8 cellular contexts compared by ENCODE assay signal in the genomic region with DNA sequence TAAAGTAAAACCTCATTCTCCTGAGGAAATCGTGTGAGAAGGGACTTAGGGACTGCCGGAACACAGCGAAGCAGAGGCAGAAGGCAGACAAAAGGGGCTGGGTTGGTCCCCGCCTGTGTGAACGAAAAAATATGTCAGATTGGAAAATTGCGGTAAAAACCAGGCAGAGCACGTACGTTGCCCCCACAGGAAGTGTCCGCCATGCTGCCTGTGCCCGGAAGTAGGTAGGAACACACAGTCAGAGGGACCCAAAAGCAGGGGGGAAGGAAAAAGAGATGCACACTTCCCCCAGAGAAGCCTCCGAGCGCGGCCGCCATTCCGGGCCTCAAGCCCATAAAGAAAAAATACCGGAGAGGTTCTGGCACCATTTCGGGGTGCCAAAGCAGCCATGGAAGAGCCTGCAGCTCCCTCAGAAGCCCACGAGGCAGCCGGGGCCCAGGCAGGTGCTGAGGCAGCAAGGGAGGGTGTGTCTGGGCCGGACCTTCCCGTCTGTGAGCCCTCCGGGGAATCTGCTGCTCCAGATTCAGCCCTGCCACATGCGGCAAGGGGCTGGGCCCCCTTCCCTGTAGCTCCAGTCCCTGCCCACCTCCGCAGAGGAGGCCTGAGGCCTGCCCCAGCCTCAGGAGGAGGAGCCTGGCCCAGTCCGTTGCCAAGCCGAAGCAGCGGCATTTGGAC. TPM values are rescaled to one million over a fixed set of nuclear protein-coding genes. Genes with fewer than 3 reads are reported as not detected.
DNase-seq lines count a peak whose midpoint lies in the region; ATAC-seq and TF ChIP-seq lines count a peak whose summit lies in the region.

A gene (plus strand): TSS at position 280 of the 675 bp plus-strand sequence. CDS start 109 bp downstream, at position 389.

- WGBS in sigmoid colon, 2 donors, result 85 to 88% methylated on average over 27 of the region's 27 CpGs
- no CpG with 5 or more reads among the region's 27 CpGs for WGBS in mesendoderm (ENCODE audit: extremely low coverage, insufficient coverage, low lambda C conversion rate)

- H3K4me2 ChIP-seq in mesendoderm (ENCODE audit: low read length), result no peak within 1 kb of the TSS

- H3K4me3 Mint-ChIP-seq in activated CD8-positive, alpha-beta memory T cell treated with anti-CD3 and anti-CD28 coated beads, Interleukin-2, amount 10 ng/mL, durations not matched to agents 7 days and 5 days, result peak within 1 kb of the TSS; percentile 55

- H3K4me3 ChIP-seq in fibroblast of the aortic adventitia (ENCODE audit: low read depth, low read length) (peak within 1 kb of the TSS; percentile 47), sigmoid colon (peak within 1 kb of the TSS; percentile 12 to 37 (median 33)), mesendoderm (ENCODE audit: low read length) (no peak within 1 kb of the TSS)

- TF ChIP-seq POLR2A in sigmoid colon (IDR thresholded peaks at IDR 0.05), result no peak

- H3K9ac ChIP-seq in mesendoderm (ENCODE audit: low read length), result no peak within 1 kb of the TSS

- CTCF ChIA-PET in activated CD8-positive, alpha-beta memory T cell treated with anti-CD3 and anti-CD28 coated beads, Interleukin-2, amount 10 ng/mL, durations not matched to agents 7 days and 5 days (lab: Charles Lee), result no interaction called here

- TF ChIP-seq CTCF in fibroblast of the aortic adventitia (IDR thresholded peaks at IDR 0.05; ENCODE audit: insufficient read depth, low read length), result no peak
- TF ChIP-seq CTCF in sigmoid colon (IDR thresholded peaks at IDR 0.05), result no peak

- H3K4me1 Mint-ChIP-seq in activated CD8-positive, alpha-beta memory T cell treated with anti-CD3 and anti-CD28 coated beads, Interleukin-2, amount 10 ng/mL, durations not matched to agents 7 days and 5 days, result no peaks in the 10 kb centered on the region

- no peaks in the 10 kb centered on the region for H3K79me1 ChIP-seq in mesendoderm (ENCODE audit: low read length)

- no peak within 1 kb of the TSS for H4K5ac ChIP-seq in mesendoderm (ENCODE audit: low read length)

- no peak within 1 kb of the TSS for H3K4ac ChIP-seq in mesendoderm (ENCODE audit: low read depth, low read length)

- no peaks in the 10 kb centered on the region for H3K36me3 ChIP-seq in sigmoid colon
- H3K36me3 ChIP-seq in mesendoderm (ENCODE audit: control insufficient read depth, insufficient read depth, low read length), result no peaks in the 10 kb centered on the region

- H3K56ac ChIP-seq in mesendoderm (ENCODE audit: low read length), result no peak within 1 kb of the TSS

- peaks cover 3% of the 10 kb centered on the region for H3K9me3 Mint-ChIP-seq in activated CD8-positive, alpha-beta memory T cell treated with anti-CD3 and anti-CD28 coated beads, Interleukin-2, amount 10 ng/mL, durations not matched to agents 7 days and 5 days (ENCODE audit: low read depth)

- H4K8ac ChIP-seq in mesendoderm (ENCODE audit: low read depth, low read length), result no peak within 1 kb of the TSS

- no peaks in the 10 kb centered on the region for H3K79me2 ChIP-seq in mesendoderm (ENCODE audit: control insufficient read depth, insufficient read depth, low read length)

- no peaks in the 10 kb centered on the region for H3K27me3 Mint-ChIP-seq in activated CD8-positive, alpha-beta memory T cell treated with anti-CD3 and anti-CD28 coated beads, Interleukin-2, amount 10 ng/mL, durations not matched to agents 7 days and 5 days

- H3K9me3 ChIP-seq in sigmoid colon, result no peaks in the 10 kb centered on the region

- H3K18ac ChIP-seq in mesendoderm (ENCODE audit: low read length), result no peak within 1 kb of the TSS

- no peak within 1 kb of the TSS for H3K23ac ChIP-seq in mesendoderm (ENCODE audit: low read length)

- no peaks in the 10 kb centered on the region for H3K36me3 Mint-ChIP-seq in activated CD8-positive, alpha-beta memory T cell treated with anti-CD3 and anti-CD28 coated beads, Interleukin-2, amount 10 ng/mL, durations not matched to agents 7 days and 5 days

- no peak for TF ChIP-seq EP300 in sigmoid colon (IDR thresholded peaks at IDR 0.05)

- H3K27me3 ChIP-seq in sigmoid colon (peaks cover 0 to 9% (median 0%) of the 10 kb centered on the region in 3 donors), mesendoderm (ENCODE audit: insufficient read depth, low read length, poor library complexity) (no peaks in the 10 kb centered on the region)

- ATAC-seq in activated CD8-positive, alpha-beta memory T cell treated with anti-CD3 and anti-CD28 coated beads, Interleukin-2, amount 10 ng/mL, durations not matched to agents 7 days and 5 days, result peak; percentile 39
- ATAC-seq in left lobe of liver (no peak), GM21526 (IDR thresholded peaks at IDR 0.05; ENCODE audit: low FRiP score, unreplicated experiment) (no peak)

- no peak within 1 kb of the TSS for H2BK15ac ChIP-seq in mesendoderm (replicated peaks; ENCODE audit: low read depth)

- intact Hi-C loops in sigmoid colon (cut with DNase I), result no loop called here

- H3K4me1 ChIP-seq in sigmoid colon (no peaks in the 10 kb centered on the region), mesendoderm (ENCODE audit: control insufficient read depth, low read depth, low read length) (no peaks in the 10 kb centered on the region)

- H3K27ac ChIP-seq in sigmoid colon, result peak within 1 kb of the TSS in 3 of 4 donors; percentile 20 to 57 (median 40)
- H3K27ac ChIP-seq in mesendoderm (ENCODE audit: low read depth, low read length), result no peak within 1 kb of the TSS

- H2BK120ac ChIP-seq in mesendoderm (ENCODE audit: low read depth, low read length), result no peak within 1 kb of the TSS

- H2BK5ac ChIP-seq in mesendoderm (ENCODE audit: low read length), result no peak within 1 kb of the TSS

- peak within 1 kb of the TSS; percentile 78 for H3K27ac Mint-ChIP-seq in activated CD8-positive, alpha-beta memory T cell treated with anti-CD3 and anti-CD28 coated beads, Interleukin-2, amount 10 ng/mL, durations not matched to agents 7 days and 5 days

- peak; percentile 6 for DNase-seq in GM04504 (ENCODE audit: low read depth)
- peak; percentile 89 for DNase-seq in NCI-H2171 treated with DMSO at 0.1 percent for 48 hours (lab: John Stamatoyannopoulos, UW)
- peak; percentile 48 for DNase-seq in activated CD8-positive, alpha-beta memory T cell treated with anti-CD3 and anti-CD28 coated beads, Interleukin-2, amount 10 ng/mL, durations not matched to agents 7 days and 5 days
- DNase-seq in fibroblast of the aortic adventitia (ENCODE audit: low read depth), result peak; percentile 41
- no peak for DNase-seq in sigmoid colon
- no peak for DNase-seq in left lobe of liver (ENCODE audit: low spot score)
- no peak for DNase-seq in mesendoderm

- no peak within 1 kb of the TSS for H2AK5ac ChIP-seq in mesendoderm (ENCODE audit: low read length)

RNA-seq across cellular contexts. Expression of the gene that starts here (rescaled TPM):
- 1 to 10 TPM; 1.4 to 1.9 TPM for total RNA-seq in activated CD8-positive, alpha-beta memory T cell treated with anti-CD3 and anti-CD28 coated beads, Interleukin-2, amount 10 ng/mL, durations not matched to agents 7 days and 5 days
- total RNA-seq in fibroblast of the aortic adventitia (ENCODE audit: low replicate concordance), result 0.45 and 0.65 TPM in 2 replicates
- 1 to 10 TPM in 2 of 4 donors, under 1 TPM in 2; 0.27 to 2.1 (median 0.94) TPM for total RNA-seq in sigmoid colon
- polyA plus RNA-seq in sigmoid colon, result 1 to 10 TPM in 1 of 3 donors, not detected in 2; 1.1 TPM
- total RNA-seq in left lobe of liver, result 0.13 TPM
- polyA plus RNA-seq in mesendoderm (2013, experiment 1 of 2), result not detected
- polyA plus RNA-seq in mesendoderm (2013, experiment 2 of 2), result not detected

Comparison
In these comparisons a context has a peak if more than half of its experiments do, and no peak if none do; other contexts are left out.
1. Peak in DNase-seq and H3K4me3 ChIP-seq in fibroblast of the aortic adventitia; RNA of the gene not detected or under 1 TPM.
2. DNase-seq: peak in GM04504 (single experiment), NCI-H2171 treated with DMSO at 0.1 percent for 48 hours (single experiment) and activated CD8-positive, alpha-beta memory T cell treated with anti-CD3 and anti-CD28 coated beads, Interleukin-2, amount 10 ng/mL, durations not matched to agents 7 days and 5 days (single experiment); none in sigmoid colon (single experiment), left lobe of liver (single experiment) and mesendoderm (single experiment).